1 cellular context compared by ENCODE assay signal in genomic region chr17:75922963-75923874, GRCh38.
TF ChIP-seq lines count a peak whose summit lies in the region.

No MANE protein-coding gene starts in this region.

TF ChIP-seq in H1, 55 proteins besides CTCF, POLR2A, EP300 and RAD21:
- no peak for TF ChIP-seq POU5F1 (IDR thresholded peaks at IDR 0.05; ENCODE audit: low read depth, low read length)
- no peak for TF ChIP-seq TAF1 (IDR thresholded peaks at IDR 0.05; ENCODE audit: low read depth, low read length)
- no peak for TF ChIP-seq SIRT6 (IDR thresholded peaks at IDR 0.05; ENCODE audit: low read length)
- no peak for TF ChIP-seq NANOG (IDR thresholded peaks at IDR 0.05; ENCODE audit: insufficient read depth, low read depth, low read length, poor library complexity, severe bottlenecking)
- no peak for TF ChIP-seq NRF1 (IDR thresholded peaks at IDR 0.05; ENCODE audit: low read depth, low read length)
- no peak for TF ChIP-seq ATF3 (IDR thresholded peaks at IDR 0.05; ENCODE audit: insufficient read depth, low read depth, low read length)
- TF ChIP-seq CBX8 (IDR thresholded peaks at IDR 0.05; ENCODE audit: borderline replicate concordance, low read depth, low read length): no peak
- TF ChIP-seq TEAD4 (IDR thresholded peaks at IDR 0.05; ENCODE audit: low read depth, low read length): no peak
- TF ChIP-seq KDM5A (IDR thresholded peaks at IDR 0.05; ENCODE audit: low read length): no peak
- no peak for TF ChIP-seq JUN (IDR thresholded peaks at IDR 0.05; ENCODE audit: low read depth, low read length)
- TF ChIP-seq ZNF274 (IDR thresholded peaks at IDR 0.05; ENCODE audit: borderline replicate concordance, extremely low read depth, low read length): no peak
- TF ChIP-seq BCL11A (IDR thresholded peaks at IDR 0.05; ENCODE audit: low read depth in 2 of 2, low read length in 2 of 2): no peak
- no peak for TF ChIP-seq MAFK (IDR thresholded peaks at IDR 0.05; ENCODE audit: low read depth, low read length)
- TF ChIP-seq TBP (IDR thresholded peaks at IDR 0.05; ENCODE audit: low read depth, low read length): no peak
- TF ChIP-seq TAF7 (optimal IDR thresholded peaks at IDR 0.05; ENCODE audit: borderline replicate concordance, low read depth, low read length): no peak
- no peak for TF ChIP-seq RBBP5 (IDR thresholded peaks at IDR 0.05; ENCODE audit: borderline replicate concordance, low read depth, low read length)
- no peak for TF ChIP-seq SAP30 (IDR thresholded peaks at IDR 0.05; ENCODE audit: insufficient read depth, insufficient replicate concordance, low read length)
- no peak for TF ChIP-seq GABPA (IDR thresholded peaks at IDR 0.05; ENCODE audit: borderline replicate concordance, insufficient read depth, low read length)
TF ChIP-seq in H1: peak in this region for 0.
